12 cellular contexts compared by ENCODE assay signal in the genomic region with DNA sequence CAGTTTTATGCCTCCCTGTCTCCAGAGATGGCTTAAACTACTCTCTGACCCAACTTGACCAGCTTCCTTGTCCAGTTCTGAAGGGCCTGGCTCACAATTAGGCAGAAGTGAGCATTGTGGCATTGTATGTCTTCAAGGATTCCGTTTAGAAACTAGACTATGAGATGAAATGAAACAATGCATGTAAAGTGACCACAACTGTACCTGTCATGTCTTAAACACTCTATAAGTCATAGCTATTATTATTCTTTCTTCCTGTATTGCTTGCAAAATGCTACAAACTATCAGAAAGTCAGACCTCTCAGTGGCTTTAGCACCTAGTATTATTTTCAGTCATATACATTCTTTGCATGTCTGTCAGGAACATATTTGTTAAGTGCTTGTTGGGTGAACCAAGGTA.
DNase-seq lines count a peak whose midpoint lies in the region; ATAC-seq and TF ChIP-seq lines count a peak whose summit lies in the region.
"Had no signal": no experiment of that assay in that cellular context is flagged by ENCODE, and none has a peak within 500 bp of the region (broad histone marks: within the 10 kb centered on the region; RNA-seq: fewer than 3 reads in every experiment).

No MANE protein-coding gene starts in this region.

- no peak overlapping the region for H3K4me3 Mint-ChIP-seq in Caco-2 (ENCODE audit: unreplicated experiment)
- no peak overlapping the region for H3K4me3 Mint-ChIP-seq in HFFc6
- H3K4me3 Mint-ChIP-seq: activated CD4-positive, alpha-beta T cell treated with anti-CD3 and anti-CD28 coated beads, Interleukin-2, amount 10 ng/mL, durations not matched to agents 7 days and 5 days; B cell had no signal

- peak overlapping the region; percentile 46 for H3K27ac Mint-ChIP-seq in Caco-2 (ENCODE audit: unreplicated experiment)
- peak overlapping the region; percentile 76 for H3K27ac Mint-ChIP-seq in HFFc6
- H3K27ac Mint-ChIP-seq: activated CD4-positive, alpha-beta T cell treated with anti-CD3 and anti-CD28 coated beads, Interleukin-2, amount 10 ng/mL, durations not matched to agents 7 days and 5 days; B cell had no signal

- no peak for TF ChIP-seq EP300 in suprapubic skin (IDR thresholded peaks at IDR 0.05)

- no TSS peak for BruUV-seq in Caco-2 (replicated peaks; lab: Mats Ljungman, UMichigan)

- H3K36me3 ChIP-seq in Caco-2 (ENCODE audit: control insufficient read depth, insufficient read depth, low read length) = no peaks in the 10 kb centered on the region
- H3K36me3 ChIP-seq in suprapubic skin = no peaks in the 10 kb centered on the region

- intact Hi-C loops in Caco-2 (cut with micrococcal nuclease; ENCODE audit: unreplicated experiment) = loop anchor here (2.0 kb wide), 1 partner anchor 149 kb away; no protein-coding TSS in a partner anchor

- H3K9me3 ChIP-seq in Caco-2 (0 out of 2 replicates have a peak, but pooled peaks cover 4% of the 10 kb centered on the region), suprapubic skin (no peaks in the 10 kb centered on the region)

- TF ChIP-seq CTCF in Caco-2 (IDR thresholded peaks at IDR 0.05; ENCODE audit: insufficient read depth in 1 of 2, low read depth in 1 of 2, low read length in 1 of 2, severe bottlenecking in 1 of 2, unreplicated experiment in 1 of 2) (no peak), HFFc6 (IDR thresholded peaks at IDR 0.05) (no peak), suprapubic skin (IDR thresholded peaks at IDR 0.05) (no peak)

- H3K27me3 Mint-ChIP-seq in Caco-2 (ENCODE audit: insufficient read depth, unreplicated experiment) = no peaks in the 10 kb centered on the region
- H3K27me3 Mint-ChIP-seq in HFFc6 (ENCODE audit: insufficient read depth) = no peaks in the 10 kb centered on the region
- H3K27me3 Mint-ChIP-seq: activated CD4-positive, alpha-beta T cell treated with anti-CD3 and anti-CD28 coated beads, Interleukin-2, amount 10 ng/mL, durations not matched to agents 7 days and 5 days; B cell had no signal

- H3K36me3 Mint-ChIP-seq in Caco-2 (ENCODE audit: insufficient read depth, unreplicated experiment) = no peaks in the 10 kb centered on the region
- H3K36me3 Mint-ChIP-seq in HFFc6 (ENCODE audit: low read depth) = peaks cover 10% of the 10 kb centered on the region

- TF ChIP-seq POLR2A in suprapubic skin (IDR thresholded peaks at IDR 0.05) = no peak

- H3K27me3 ChIP-seq in Caco-2 (replicated peaks; ENCODE audit: control insufficient read depth, insufficient read depth, low read length) = no peaks in the 10 kb centered on the region
- H3K27me3 ChIP-seq in suprapubic skin = no peaks in the 10 kb centered on the region

- CTCF ChIA-PET in Caco-2 (lab: Charles Lee) = interaction anchor here (0.5 to 1.7 kb wide), 4 partner anchors 40 to 291 kb away, joined by 3 to 10 read pairs (median 4); partner anchors contain the start of gene MAML2

- 90% methylated on average over 1 of the region's 1 CpG for WGBS in suprapubic skin

- H3K9me3 Mint-ChIP-seq in Caco-2 (ENCODE audit: unreplicated experiment) = peaks cover 11% of the 10 kb centered on the region
- no peaks in the 10 kb centered on the region for H3K9me3 Mint-ChIP-seq in HFFc6

- H3K4me1 Mint-ChIP-seq in Caco-2 (ENCODE audit: low read depth, unreplicated experiment) = peaks cover 57% of the 10 kb centered on the region
- peaks cover 90% of the 10 kb centered on the region for H3K4me1 Mint-ChIP-seq in HFFc6 (ENCODE audit: low read depth)

- peak; percentile 94 for ATAC-seq in GM18907 (IDR thresholded peaks at IDR 0.05; ENCODE audit: unreplicated experiment)
- peak; percentile 93 for ATAC-seq in HG03442 (IDR thresholded peaks at IDR 0.05; ENCODE audit: unreplicated experiment)

- DNase-seq in Caco-2 (no peak), HFFc6 (no peak), NCI-H146 (lab: John Stamatoyannopoulos, UW) (no peak), suprapubic skin (ENCODE audit: low spot score in 2 of 2) (no peak), kidney glomerular epithelial cell (lab: John Stamatoyannopoulos, UW) (no peak)
- no peak for DNase-seq in effector CD4-positive, alpha-beta T cell
- DNase-seq: activated CD4-positive, alpha-beta T cell treated with anti-CD3 and anti-CD28 coated beads, Interleukin-2, amount 10 ng/mL, durations not matched to agents 7 days and 5 days; NCI-H1048; stimulated activated CD4-positive, alpha-beta T cell treated with anti-CD3 and anti-CD28 coated beads, Interleukin-2, amount 100 ng/mL, for 48 hours had no signal

- no peak overlapping the region for H3K4me3 ChIP-seq in Caco-2 (ENCODE audit: low read depth, low read length)
- no peak overlapping the region for H3K4me3 ChIP-seq in suprapubic skin

- H3K27ac ChIP-seq in suprapubic skin = no peak overlapping the region

- peaks cover 61% of the 10 kb centered on the region for H3K4me1 ChIP-seq in Caco-2
- peaks cover 32% of the 10 kb centered on the region for H3K4me1 ChIP-seq in suprapubic skin

- POLR2A ChIA-PET in Caco-2 (lab: Charles Lee) = interaction anchor here (1.2 kb wide), 1 partner anchor 338 kb away, joined by 6 read pairs; the partner anchor contains the start of genes CCDC82 and JRKL
